ENCODE assay signal across 15 cellular contexts in genomic region chr18:79939096-79939495, GRCh38.
"Had no signal": no experiment of that assay in that cellular context is flagged by ENCODE, and none has a peak within 500 bp of the region (broad histone marks: within the 10 kb centered on the region; RNA-seq: fewer than 3 reads in every experiment).

No MANE protein-coding gene starts in this region.

- H3K36me3 ChIP-seq: ovary had no signal

- H3K4me3 ChIP-seq: ovary, smooth muscle cell had no signal

- DNase-seq: activated CD4-positive, alpha-beta T cell treated with anti-CD3 and anti-CD28 coated beads for 1 hour; activated CD4-positive, alpha-beta T cell treated with anti-CD3 and anti-CD28 coated beads, Interleukin-2, amount 50 U/mL, for 48 hours; activated naive CD8-positive, alpha-beta T cell treated with anti-CD3 and anti-CD28 coated beads, Interleukin-2, amount 50 U/mL, for 24 hours; activated T-cell treated with anti-CD3 and anti-CD28 coated beads, Interleukin-2, amount 50 U/mL, for 48 hours; caudate nucleus; cortex of kidney; effector memory CD4-positive, alpha-beta T cell; erythroblast; left cardiac atrium; mesendoderm; T1000 had no signal

- H3K27ac ChIP-seq: ovary had no signal

- H3K27ac Mint-ChIP-seq: activated naive CD8-positive, alpha-beta T cell treated with anti-CD3 and anti-CD28 coated beads, Interleukin-2, amount 50 U/mL, for 24 hours; stimulated activated memory B cell treated with anti-CD40 and anti-IgM and Interleukin-4, amounts not matched to agents 10 μg/mL and 1 μg/mL and 100 μg/mL, for 72 hours had no signal

- H3K9me3 ChIP-seq: ovary had no signal

- H3K27me3 ChIP-seq: ovary had no signal

- ATAC-seq: activated naive CD8-positive, alpha-beta T cell treated with anti-CD3 and anti-CD28 coated beads, Interleukin-2, amount 50 U/mL, for 24 hours; left cardiac atrium; stimulated activated memory B cell treated with anti-CD40 and anti-IgM and Interleukin-4, amounts not matched to agents 10 μg/mL and 1 μg/mL and 100 μg/mL, for 72 hours had no signal

- H3K4me3 Mint-ChIP-seq: activated naive CD8-positive, alpha-beta T cell treated with anti-CD3 and anti-CD28 coated beads, Interleukin-2, amount 50 U/mL, for 24 hours; neural crest cell; stimulated activated memory B cell treated with anti-CD40 and anti-IgM and Interleukin-4, amounts not matched to agents 10 μg/mL and 1 μg/mL and 100 μg/mL, for 72 hours had no signal

- H3K27me3 Mint-ChIP-seq: activated naive CD8-positive, alpha-beta T cell treated with anti-CD3 and anti-CD28 coated beads, Interleukin-2, amount 50 U/mL, for 24 hours; stimulated activated memory B cell treated with anti-CD40 and anti-IgM and Interleukin-4, amounts not matched to agents 10 μg/mL and 1 μg/mL and 100 μg/mL, for 72 hours had no signal
